ENCODE assay signal across 1 cellular context in the genomic region with DNA sequence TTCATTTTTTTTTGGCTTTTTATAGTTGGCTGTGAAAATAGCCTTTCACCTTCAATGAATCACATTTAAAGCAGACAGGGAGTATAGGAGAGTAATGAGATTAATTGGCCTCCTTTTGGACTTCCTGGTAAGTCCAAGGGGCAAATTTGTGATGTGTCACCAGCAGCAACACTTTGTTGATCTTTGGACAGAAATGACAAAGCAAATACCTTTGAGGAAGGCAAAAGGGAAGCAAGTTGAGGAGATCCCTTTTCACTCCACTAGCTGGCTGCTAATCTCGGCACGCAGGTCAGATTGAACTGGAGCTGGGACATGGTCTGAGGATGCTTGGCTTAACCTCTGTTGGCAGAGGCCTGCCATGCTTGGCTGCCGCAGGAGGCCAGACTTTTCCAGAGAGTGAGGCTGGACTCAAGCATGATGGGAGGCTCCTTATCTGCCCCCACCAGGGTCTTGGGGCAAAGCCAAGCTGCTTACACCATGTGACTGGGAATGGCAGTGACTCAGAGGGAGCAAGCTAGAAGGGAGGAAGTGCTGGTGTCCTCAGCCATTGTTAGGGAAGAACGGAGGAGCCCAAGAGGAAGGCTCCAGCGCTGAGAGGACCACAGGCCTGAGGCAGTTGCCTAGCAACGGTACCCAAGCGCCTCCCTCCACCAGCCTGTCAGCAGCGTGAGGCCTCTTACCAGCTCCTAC.
A peak's percentile ranks its signal among the peaks of the same experiment; 100 is the strongest.
TF ChIP-seq lines count a peak whose summit lies in the region.

No MANE protein-coding gene starts in this region.

TF ChIP-seq in K562, 482 proteins besides CTCF, POLR2A, EP300 and RAD21 (continued from another document and continues in another):
- TF ChIP-seq, protein P1, sequence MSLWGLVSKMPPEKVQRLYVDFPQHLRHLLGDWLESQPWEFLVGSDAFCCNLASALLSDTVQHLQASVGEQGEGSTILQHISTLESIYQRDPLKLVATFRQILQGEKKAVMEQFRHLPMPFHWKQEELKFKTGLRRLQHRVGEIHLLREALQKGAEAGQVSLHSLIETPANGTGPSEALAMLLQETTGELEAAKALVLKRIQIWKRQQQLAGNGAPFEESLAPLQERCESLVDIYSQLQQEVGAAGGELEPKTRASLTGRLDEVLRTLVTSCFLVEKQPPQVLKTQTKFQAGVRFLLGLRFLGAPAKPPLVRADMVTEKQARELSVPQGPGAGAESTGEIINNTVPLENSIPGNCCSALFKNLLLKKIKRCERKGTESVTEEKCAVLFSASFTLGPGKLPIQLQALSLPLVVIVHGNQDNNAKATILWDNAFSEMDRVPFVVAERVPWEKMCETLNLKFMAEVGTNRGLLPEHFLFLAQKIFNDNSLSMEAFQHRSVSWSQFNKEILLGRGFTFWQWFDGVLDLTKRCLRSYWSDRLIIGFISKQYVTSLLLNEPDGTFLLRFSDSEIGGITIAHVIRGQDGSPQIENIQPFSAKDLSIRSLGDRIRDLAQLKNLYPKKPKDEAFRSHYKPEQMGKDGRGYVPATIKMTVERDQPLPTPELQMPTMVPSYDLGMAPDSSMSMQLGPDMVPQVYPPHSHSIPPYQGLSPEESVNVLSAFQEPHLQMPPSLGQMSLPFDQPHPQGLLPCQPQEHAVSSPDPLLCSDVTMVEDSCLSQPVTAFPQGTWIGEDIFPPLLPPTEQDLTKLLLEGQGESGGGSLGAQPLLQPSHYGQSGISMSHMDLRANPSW (CRISPR knock-in tag; IDR thresholded peaks at IDR 0.05) = no peak
- no peak for TF ChIP-seq KAT2B (IDR thresholded peaks at IDR 0.05; ENCODE audit: low read depth, low read length)
- no peak for TF ChIP-seq SREBF1 (IDR thresholded peaks at IDR 0.05; ENCODE audit: borderline replicate concordance, low read depth, low read length)
- TF ChIP-seq, protein P2, sequence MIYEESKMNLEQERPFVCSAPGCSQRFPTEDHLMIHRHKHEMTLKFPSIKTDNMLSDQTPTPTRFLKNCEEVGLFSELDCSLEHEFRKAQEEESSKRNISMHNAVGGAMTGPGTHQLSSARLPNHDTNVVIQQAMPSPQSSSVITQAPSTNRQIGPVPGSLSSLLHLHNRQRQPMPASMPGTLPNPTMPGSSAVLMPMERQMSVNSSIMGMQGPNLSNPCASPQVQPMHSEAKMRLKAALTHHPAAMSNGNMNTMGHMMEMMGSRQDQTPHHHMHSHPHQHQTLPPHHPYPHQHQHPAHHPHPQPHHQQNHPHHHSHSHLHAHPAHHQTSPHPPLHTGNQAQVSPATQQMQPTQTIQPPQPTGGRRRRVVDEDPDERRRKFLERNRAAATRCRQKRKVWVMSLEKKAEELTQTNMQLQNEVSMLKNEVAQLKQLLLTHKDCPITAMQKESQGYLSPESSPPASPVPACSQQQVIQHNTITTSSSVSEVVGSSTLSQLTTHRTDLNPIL (CRISPR knock-in tag; IDR thresholded peaks at IDR 0.05) = no peak
- TF ChIP-seq ZNF766 (CRISPR knock-in tag; conservative IDR thresholded peaks at IDR 0.05) = no peak
- no peak for TF ChIP-seq RBM34 (IDR thresholded peaks at IDR 0.05; ENCODE audit: borderline replicate concordance, insufficient read depth, low read length)
- TF ChIP-seq GABPB1 (CRISPR knock-in tag; IDR thresholded peaks at IDR 0.05) = no peak
- TF ChIP-seq PCBP2 (IDR thresholded peaks at IDR 0.05; ENCODE audit: low read depth, low read length, poor library complexity, severe bottlenecking) = no peak
- no peak for TF ChIP-seq ZZZ3 (IDR thresholded peaks at IDR 0.05)
- TF ChIP-seq, protein P3, sequence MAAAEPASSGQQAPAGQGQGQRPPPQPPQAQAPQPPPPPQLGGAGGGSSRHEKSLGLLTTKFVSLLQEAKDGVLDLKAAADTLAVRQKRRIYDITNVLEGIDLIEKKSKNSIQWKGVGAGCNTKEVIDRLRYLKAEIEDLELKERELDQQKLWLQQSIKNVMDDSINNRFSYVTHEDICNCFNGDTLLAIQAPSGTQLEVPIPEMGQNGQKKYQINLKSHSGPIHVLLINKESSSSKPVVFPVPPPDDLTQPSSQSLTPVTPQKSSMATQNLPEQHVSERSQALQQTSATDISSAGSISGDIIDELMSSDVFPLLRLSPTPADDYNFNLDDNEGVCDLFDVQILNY (CRISPR knock-in tag; IDR thresholded peaks at IDR 0.05) = no peak
- no peak for TF ChIP-seq OTX1 (CRISPR knock-in tag; IDR thresholded peaks at IDR 0.05)
- TF ChIP-seq CREBBP (IDR thresholded peaks at IDR 0.05; ENCODE audit: low read depth, low read length) = no peak
- TF ChIP-seq, protein P4, sequence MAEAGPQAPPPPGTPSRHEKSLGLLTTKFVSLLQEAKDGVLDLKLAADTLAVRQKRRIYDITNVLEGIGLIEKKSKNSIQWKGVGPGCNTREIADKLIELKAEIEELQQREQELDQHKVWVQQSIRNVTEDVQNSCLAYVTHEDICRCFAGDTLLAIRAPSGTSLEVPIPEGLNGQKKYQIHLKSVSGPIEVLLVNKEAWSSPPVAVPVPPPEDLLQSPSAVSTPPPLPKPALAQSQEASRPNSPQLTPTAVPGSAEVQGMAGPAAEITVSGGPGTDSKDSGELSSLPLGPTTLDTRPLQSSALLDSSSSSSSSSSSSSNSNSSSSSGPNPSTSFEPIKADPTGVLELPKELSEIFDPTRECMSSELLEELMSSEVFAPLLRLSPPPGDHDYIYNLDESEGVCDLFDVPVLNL (CRISPR knock-in tag; IDR thresholded peaks at IDR 0.05; ENCODE audit: low read depth) = no peak
- no peak for TF ChIP-seq PTTG1 (tag; IDR thresholded peaks at IDR 0.05; ENCODE audit: low read depth)
- TF ChIP-seq KHSRP (IDR thresholded peaks at IDR 0.05) = no peak
- no peak for TF ChIP-seq ZNF551 (CRISPR knock-in tag; IDR thresholded peaks at IDR 0.05)
- TF ChIP-seq ZNF780A (CRISPR knock-in tag; IDR thresholded peaks at IDR 0.05) = no peak
- no peak for TF ChIP-seq ZBTB7A (IDR thresholded peaks at IDR 0.05; ENCODE audit: borderline replicate concordance, control insufficient read depth, low read depth, low read length)
- no peak for TF ChIP-seq FOXJ3 (CRISPR knock-in tag; IDR thresholded peaks at IDR 0.05)
- TF ChIP-seq NFIC (IDR thresholded peaks at IDR 0.05) = peak; percentile 94
- TF ChIP-seq, protein P5, sequence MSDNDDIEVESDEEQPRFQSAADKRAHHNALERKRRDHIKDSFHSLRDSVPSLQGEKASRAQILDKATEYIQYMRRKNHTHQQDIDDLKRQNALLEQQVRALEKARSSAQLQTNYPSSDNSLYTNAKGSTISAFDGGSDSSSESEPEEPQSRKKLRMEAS (CRISPR knock-in tag; IDR thresholded peaks at IDR 0.05) = no peak
- no peak for TF ChIP-seq CEBPG (CRISPR knock-in tag; IDR thresholded peaks at IDR 0.05)
- TF ChIP-seq CEBPG (tag; conservative IDR thresholded peaks at IDR 0.05 in 1 of 2, IDR thresholded peaks at IDR 0.05 in 1 of 2) = no peak
- TF ChIP-seq RBM39 (optimal IDR thresholded peaks at IDR 0.05; ENCODE audit: low read depth, low read length) = no peak
- TF ChIP-seq, protein P6, sequence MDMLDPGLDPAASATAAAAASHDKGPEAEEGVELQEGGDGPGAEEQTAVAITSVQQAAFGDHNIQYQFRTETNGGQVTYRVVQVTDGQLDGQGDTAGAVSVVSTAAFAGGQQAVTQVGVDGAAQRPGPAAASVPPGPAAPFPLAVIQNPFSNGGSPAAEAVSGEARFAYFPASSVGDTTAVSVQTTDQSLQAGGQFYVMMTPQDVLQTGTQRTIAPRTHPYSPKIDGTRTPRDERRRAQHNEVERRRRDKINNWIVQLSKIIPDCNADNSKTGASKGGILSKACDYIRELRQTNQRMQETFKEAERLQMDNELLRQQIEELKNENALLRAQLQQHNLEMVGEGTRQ (CRISPR knock-in tag; IDR thresholded peaks at IDR 0.05) = peak; percentile 77
- TF ChIP-seq RUNX1 (IDR thresholded peaks at IDR 0.05; ENCODE audit: low read depth) = no peak
- TF ChIP-seq, protein P7, sequence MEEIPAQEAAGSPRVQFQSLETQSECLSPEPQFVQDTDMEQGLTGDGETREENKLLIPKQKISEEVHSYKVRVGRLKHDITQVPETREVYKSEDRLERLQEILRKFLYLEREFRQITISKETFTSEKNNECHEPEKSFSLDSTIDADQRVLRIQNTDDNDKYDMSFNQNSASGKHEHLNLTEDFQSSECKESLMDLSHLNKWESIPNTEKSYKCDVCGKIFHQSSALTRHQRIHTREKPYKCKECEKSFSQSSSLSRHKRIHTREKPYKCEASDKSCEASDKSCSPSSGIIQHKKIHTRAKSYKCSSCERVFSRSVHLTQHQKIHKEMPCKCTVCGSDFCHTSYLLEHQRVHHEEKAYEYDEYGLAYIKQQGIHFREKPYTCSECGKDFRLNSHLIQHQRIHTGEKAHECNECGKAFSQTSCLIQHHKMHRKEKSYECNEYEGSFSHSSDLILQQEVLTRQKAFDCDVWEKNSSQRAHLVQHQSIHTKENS (CRISPR knock-in tag; IDR thresholded peaks at IDR 0.05) = no peak
- TF ChIP-seq TBL1XR1 (IDR thresholded peaks at IDR 0.05; ENCODE audit: low read length in 2 of 2) = no peak
- TF ChIP-seq ZNF175 (CRISPR knock-in tag; IDR thresholded peaks at IDR 0.05; ENCODE audit: low read depth) = 0 out of 2 replicates have a peak, but pooled peaks have one; percentile 68
- no peak for TF ChIP-seq TAF1 (IDR thresholded peaks at IDR 0.05; ENCODE audit: control insufficient read depth, extremely low read depth, insufficient read depth, low read length, severe bottlenecking)
- TF ChIP-seq, protein P8, sequence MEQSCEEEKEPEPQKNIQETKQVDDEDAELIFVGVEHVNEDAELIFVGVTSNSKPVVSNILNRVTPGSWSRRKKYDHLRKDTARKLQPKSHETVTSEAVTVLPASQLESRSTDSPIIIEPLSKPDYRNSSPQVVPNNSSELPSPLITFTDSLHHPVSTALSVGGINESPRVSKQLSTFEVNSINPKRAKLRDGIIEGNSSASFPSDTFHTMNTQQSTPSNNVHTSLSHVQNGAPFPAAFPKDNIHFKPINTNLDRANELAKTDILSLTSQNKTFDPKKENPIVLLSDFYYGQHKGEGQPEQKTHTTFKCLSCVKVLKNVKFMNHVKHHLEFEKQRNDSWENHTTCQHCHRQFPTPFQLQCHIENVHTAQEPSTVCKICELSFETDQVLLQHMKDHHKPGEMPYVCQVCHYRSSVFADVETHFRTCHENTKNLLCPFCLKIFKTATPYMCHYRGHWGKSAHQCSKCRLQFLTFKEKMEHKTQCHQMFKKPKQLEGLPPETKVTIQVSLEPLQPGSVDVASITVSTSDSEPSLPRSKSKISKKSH (CRISPR knock-in tag; IDR thresholded peaks at IDR 0.05) = no peak
- no peak for TF ChIP-seq DNMT1 (IDR thresholded peaks at IDR 0.05)
- no peak for TF ChIP-seq ZNF785 (CRISPR knock-in tag; IDR thresholded peaks at IDR 0.05)
- TF ChIP-seq ZNF212 (CRISPR knock-in tag; IDR thresholded peaks at IDR 0.05) = no peak
- TF ChIP-seq POU5F1 (IDR thresholded peaks at IDR 0.05; ENCODE audit: borderline replicate concordance, low read depth, low read length, partially characterized antibody) = no peak
- no peak for TF ChIP-seq CBX2 (IDR thresholded peaks at IDR 0.05; ENCODE audit: insufficient read depth, low read length, poor library complexity, severe bottlenecking)
- no peak for TF ChIP-seq NCOA4 (IDR thresholded peaks at IDR 0.05; ENCODE audit: partially characterized antibody)
- peak; percentile 93; the same call in 1 of the 2 replicates for TF ChIP-seq CTBP1 (IDR thresholded peaks at IDR 0.05; ENCODE audit: borderline replicate concordance)
- TF ChIP-seq POLR3G (IDR thresholded peaks at IDR 0.05; ENCODE audit: extremely low read depth, insufficient read length, insufficient replicate concordance) = no peak
- TF ChIP-seq ZNF444 (CRISPR knock-in tag; IDR thresholded peaks at IDR 0.05) = no peak
- TF ChIP-seq, protein P9, sequence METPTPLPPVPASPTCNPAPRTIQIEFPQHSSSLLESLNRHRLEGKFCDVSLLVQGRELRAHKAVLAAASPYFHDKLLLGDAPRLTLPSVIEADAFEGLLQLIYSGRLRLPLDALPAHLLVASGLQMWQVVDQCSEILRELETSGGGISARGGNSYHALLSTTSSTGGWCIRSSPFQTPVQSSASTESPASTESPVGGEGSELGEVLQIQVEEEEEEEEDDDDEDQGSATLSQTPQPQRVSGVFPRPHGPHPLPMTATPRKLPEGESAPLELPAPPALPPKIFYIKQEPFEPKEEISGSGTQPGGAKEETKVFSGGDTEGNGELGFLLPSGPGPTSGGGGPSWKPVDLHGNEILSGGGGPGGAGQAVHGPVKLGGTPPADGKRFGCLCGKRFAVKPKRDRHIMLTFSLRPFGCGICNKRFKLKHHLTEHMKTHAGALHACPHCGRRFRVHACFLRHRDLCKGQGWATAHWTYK (CRISPR knock-in tag; IDR thresholded peaks at IDR 0.05) = no peak
- TF ChIP-seq TGIF2 (CRISPR knock-in tag; IDR thresholded peaks at IDR 0.05) = no peak
- TF ChIP-seq, protein P10, sequence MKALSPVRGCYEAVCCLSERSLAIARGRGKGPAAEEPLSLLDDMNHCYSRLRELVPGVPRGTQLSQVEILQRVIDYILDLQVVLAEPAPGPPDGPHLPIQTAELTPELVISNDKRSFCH (CRISPR knock-in tag; IDR thresholded peaks at IDR 0.05) = no peak
- TF ChIP-seq, protein P10 (tag; IDR thresholded peaks at IDR 0.05) = no peak
- peak; percentile 32 for TF ChIP-seq CCNT2 (IDR thresholded peaks at IDR 0.05; ENCODE audit: borderline replicate concordance, extremely low read depth, insufficient read length, low read depth, low read length)
- TF ChIP-seq KLF13 (tag; IDR thresholded peaks at IDR 0.05; ENCODE audit: borderline replicate concordance, low read depth) = no peak
- TF ChIP-seq MYNN (IDR thresholded peaks at IDR 0.05) = no peak
- no peak for TF ChIP-seq MYNN (CRISPR knock-in tag; IDR thresholded peaks at IDR 0.05)
- TF ChIP-seq, protein P11, sequence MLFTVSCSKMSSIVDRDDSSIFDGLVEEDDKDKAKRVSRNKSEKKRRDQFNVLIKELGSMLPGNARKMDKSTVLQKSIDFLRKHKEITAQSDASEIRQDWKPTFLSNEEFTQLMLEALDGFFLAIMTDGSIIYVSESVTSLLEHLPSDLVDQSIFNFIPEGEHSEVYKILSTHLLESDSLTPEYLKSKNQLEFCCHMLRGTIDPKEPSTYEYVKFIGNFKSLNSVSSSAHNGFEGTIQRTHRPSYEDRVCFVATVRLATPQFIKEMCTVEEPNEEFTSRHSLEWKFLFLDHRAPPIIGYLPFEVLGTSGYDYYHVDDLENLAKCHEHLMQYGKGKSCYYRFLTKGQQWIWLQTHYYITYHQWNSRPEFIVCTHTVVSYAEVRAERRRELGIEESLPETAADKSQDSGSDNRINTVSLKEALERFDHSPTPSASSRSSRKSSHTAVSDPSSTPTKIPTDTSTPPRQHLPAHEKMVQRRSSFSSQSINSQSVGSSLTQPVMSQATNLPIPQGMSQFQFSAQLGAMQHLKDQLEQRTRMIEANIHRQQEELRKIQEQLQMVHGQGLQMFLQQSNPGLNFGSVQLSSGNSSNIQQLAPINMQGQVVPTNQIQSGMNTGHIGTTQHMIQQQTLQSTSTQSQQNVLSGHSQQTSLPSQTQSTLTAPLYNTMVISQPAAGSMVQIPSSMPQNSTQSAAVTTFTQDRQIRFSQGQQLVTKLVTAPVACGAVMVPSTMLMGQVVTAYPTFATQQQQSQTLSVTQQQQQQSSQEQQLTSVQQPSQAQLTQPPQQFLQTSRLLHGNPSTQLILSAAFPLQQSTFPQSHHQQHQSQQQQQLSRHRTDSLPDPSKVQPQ (CRISPR knock-in tag; IDR thresholded peaks at IDR 0.05; ENCODE audit: borderline replicate concordance) = no peak
- no peak for TF ChIP-seq ZNF197 (CRISPR knock-in tag; IDR thresholded peaks at IDR 0.05; ENCODE audit: low read depth)
